Comparison of ENCODE assay signal across 19 cellular contexts in genomic region chr3:1855836-1856235, GRCh38.
"Had no signal": no experiment of that assay in that cellular context is flagged by ENCODE, and none has a peak within 500 bp of the region (broad histone marks: within the 10 kb centered on the region; RNA-seq: fewer than 3 reads in every experiment).

No MANE protein-coding gene starts in this region.

- DNase-seq: KBM-7, MV-4-11, NCI-H1048, NCI-H1105, NCI-H1417 treated with DMSO at 0.1 percent for 48 hours, NCI-H146, NCI-H1694 treated with DMSO at 0.1 percent for 48 hours, NCI-H1930, NCI-H2081, NCI-H2107, NCI-H2171 treated with DMSO at 0.1 percent for 48 hours, NCI-H345, NCI-H446 treated with DMSO at 0.1 percent for 48 hours, NCI-H524, NCI-H526 treated with DMSO at 0.1 percent for 48 hours, NCI-H774, SHP77 had no signal

- H3K27ac ChIP-seq: RWPE1, SK-N-MC had no signal

- H3K4me3 ChIP-seq: SK-N-MC had no signal
